11 cellular contexts compared by ENCODE assay signal in genomic region chr15:89775815-89776214, GRCh38. TPM values are rescaled to one million over a fixed set of nuclear protein-coding genes. Genes with fewer than 3 reads are reported as not detected.
A peak's percentile ranks its signal among the peaks of the same experiment; 100 is the strongest.
DNase-seq lines count a peak whose midpoint lies in the region; ATAC-seq and TF ChIP-seq lines count a peak whose summit lies in the region.
"Had no signal": no experiment of that assay in that cellular context is flagged by ENCODE, and none has a peak within 500 bp of the region (broad histone marks: within the 10 kb centered on the region; RNA-seq: fewer than 3 reads in every experiment).

No MANE protein-coding gene starts in this region.

- H3K27ac ChIP-seq in brain microvascular endothelial cell (no peak overlapping the region), mesendoderm (ENCODE audit: low read depth, low read length) (no peak overlapping the region), tibial artery (peak overlapping the region in 1 of 2 donors; percentile 51)

- H3K9me3 Mint-ChIP-seq in activated CD8-positive, alpha-beta T cell treated with anti-CD3 and anti-CD28 coated beads for 36 hours: no peaks in the 10 kb centered on the region
- no peaks in the 10 kb centered on the region for H3K9me3 Mint-ChIP-seq in activated CD8-positive, alpha-beta T cell treated with anti-CD3 and anti-CD28 coated beads, Interleukin-2, amount 10 ng/mL, durations not matched to agents 7 days and 5 days (ENCODE audit: insufficient read depth)
- no peaks in the 10 kb centered on the region for H3K9me3 Mint-ChIP-seq in activated CD4-positive, alpha-beta memory T cell treated with anti-CD3 and anti-CD28 coated beads, Interleukin-2, amount 10 ng/mL, durations not matched to agents 7 days and 5 days
- H3K9me3 Mint-ChIP-seq: activated T-helper 17 cell treated with anti-CD3 and anti-CD28 coated beads, Interleukin-2, amount 50 U/mL, for 72 hours had no signal

- H3K79me1 ChIP-seq in mesendoderm (ENCODE audit: low read length): no peaks in the 10 kb centered on the region

- no peak overlapping the region for H4K8ac ChIP-seq in mesendoderm (ENCODE audit: low read depth, low read length)

- H2BK120ac ChIP-seq in mesendoderm (ENCODE audit: low read depth, low read length): no peak overlapping the region

- H2BK15ac ChIP-seq in mesendoderm (replicated peaks; ENCODE audit: low read depth): no peak overlapping the region

- H3K27ac Mint-ChIP-seq in activated CD8-positive, alpha-beta T cell treated with anti-CD3 and anti-CD28 coated beads for 36 hours: no peak overlapping the region
- no peak overlapping the region for H3K27ac Mint-ChIP-seq in activated CD8-positive, alpha-beta T cell treated with anti-CD3 and anti-CD28 coated beads, Interleukin-2, amount 10 ng/mL, durations not matched to agents 7 days and 5 days
- H3K27ac Mint-ChIP-seq in activated CD4-positive, alpha-beta memory T cell treated with anti-CD3 and anti-CD28 coated beads, Interleukin-2, amount 10 ng/mL, durations not matched to agents 7 days and 5 days: no peak overlapping the region
- H3K27ac Mint-ChIP-seq: activated T-helper 17 cell treated with anti-CD3 and anti-CD28 coated beads, Interleukin-2, amount 50 U/mL, for 72 hours had no signal

- no peaks in the 10 kb centered on the region for H3K79me2 ChIP-seq in mesendoderm (ENCODE audit: control insufficient read depth, insufficient read depth, low read length)

- POLR2A ChIA-PET in activated CD8-positive, alpha-beta T cell treated with anti-CD3 and anti-CD28 coated beads for 36 hours (lab: Charles Lee): interaction anchor here (0.5 kb wide), 1 partner anchor 186 kb away, joined by 3 read pairs; no protein-coding TSS in a partner anchor
- POLR2A ChIA-PET in activated CD8-positive, alpha-beta T cell treated with anti-CD3 and anti-CD28 coated beads, Interleukin-2, amount 10 ng/mL, durations not matched to agents 7 days and 5 days (lab: Charles Lee): no interaction called here
- POLR2A ChIA-PET in activated CD4-positive, alpha-beta memory T cell treated with anti-CD3 and anti-CD28 coated beads, Interleukin-2, amount 10 ng/mL, durations not matched to agents 7 days and 5 days (lab: Charles Lee): no interaction called here

- no CpG with 5 or more reads among the region's 14 CpGs for WGBS in mesendoderm (ENCODE audit: extremely low coverage, insufficient coverage, low lambda C conversion rate)

- no peak for DNase-seq in activated CD8-positive, alpha-beta T cell treated with anti-CD3 and anti-CD28 coated beads for 36 hours
- DNase-seq in activated CD8-positive, alpha-beta T cell treated with anti-CD3 and anti-CD28 coated beads, Interleukin-2, amount 10 ng/mL, durations not matched to agents 7 days and 5 days: no peak
- DNase-seq in brain microvascular endothelial cell (no peak), mesendoderm (no peak), tibial artery (no peak), RPMI8226 (no peak), NCI-H446 (lab: John Stamatoyannopoulos, UW) (no peak)
- no peak for DNase-seq in activated CD4-positive, alpha-beta memory T cell treated with anti-CD3 and anti-CD28 coated beads, Interleukin-2, amount 10 ng/mL, durations not matched to agents 7 days and 5 days
- DNase-seq: effector CD4-positive, alpha-beta T cell; GDM1 had no signal

- H3K56ac ChIP-seq in mesendoderm (ENCODE audit: low read length): peak overlapping the region; percentile 83

- no peak overlapping the region for H3K9ac ChIP-seq in mesendoderm (ENCODE audit: low read length)

- H3K4me3 Mint-ChIP-seq in activated CD8-positive, alpha-beta T cell treated with anti-CD3 and anti-CD28 coated beads for 36 hours: peak overlapping the region; percentile 38
- H3K4me3 Mint-ChIP-seq in activated CD8-positive, alpha-beta T cell treated with anti-CD3 and anti-CD28 coated beads, Interleukin-2, amount 10 ng/mL, durations not matched to agents 7 days and 5 days: no peak overlapping the region
- H3K4me3 Mint-ChIP-seq in activated CD4-positive, alpha-beta memory T cell treated with anti-CD3 and anti-CD28 coated beads, Interleukin-2, amount 10 ng/mL, durations not matched to agents 7 days and 5 days: no peak overlapping the region

- in situ Hi-C loops in brain microvascular endothelial cell (cut with HindIII; ENCODE audit: low pct_ligation_motif_present, low sequenced_read_pairs): no loop called here

- TF ChIP-seq CTCF in activated CD8-positive, alpha-beta T cell treated with anti-CD3 and anti-CD28 coated beads for 36 hours (IDR thresholded peaks at IDR 0.05): no peak
- TF ChIP-seq CTCF in brain microvascular endothelial cell (IDR thresholded peaks at IDR 0.05; ENCODE audit: low read depth, low read length, missing control alignments) (no peak), tibial artery (IDR thresholded peaks at IDR 0.05) (no peak)

- H3K27me3 ChIP-seq in brain microvascular endothelial cell (replicated peaks) (no peaks in the 10 kb centered on the region), mesendoderm (ENCODE audit: insufficient read depth, low read length, poor library complexity) (no peaks in the 10 kb centered on the region), tibial artery (no peaks in the 10 kb centered on the region)

- H3K4me2 ChIP-seq in mesendoderm (ENCODE audit: low read length): no peak overlapping the region

- H4K5ac ChIP-seq in mesendoderm (ENCODE audit: low read length): no peak overlapping the region

- ATAC-seq in activated CD8-positive, alpha-beta T cell treated with anti-CD3 and anti-CD28 coated beads for 36 hours: no peak
- no peak for ATAC-seq in activated CD8-positive, alpha-beta T cell treated with anti-CD3 and anti-CD28 coated beads, Interleukin-2, amount 10 ng/mL, durations not matched to agents 7 days and 5 days

- H3K9me3 ChIP-seq in tibial artery: no peaks in the 10 kb centered on the region

- no peak overlapping the region for H2BK5ac ChIP-seq in mesendoderm (ENCODE audit: low read length)

- H3K4me3 ChIP-seq in brain microvascular endothelial cell (ENCODE audit: low read depth, low read length) (peak overlapping the region; percentile 40), mesendoderm (ENCODE audit: low read length) (no peak overlapping the region), tibial artery (peak overlapping the region; percentile 47 to 53)

- H3K18ac ChIP-seq in mesendoderm (ENCODE audit: low read length): no peak overlapping the region

- no peak overlapping the region for H3K4ac ChIP-seq in mesendoderm (ENCODE audit: low read depth, low read length)

- H3K36me3 ChIP-seq in brain microvascular endothelial cell (replicated peaks): no peaks in the 10 kb centered on the region
- no peaks in the 10 kb centered on the region for H3K36me3 ChIP-seq in mesendoderm (ENCODE audit: control insufficient read depth, insufficient read depth, low read length)
- H3K36me3 ChIP-seq in tibial artery: no peaks in the 10 kb centered on the region

- H3K27me3 Mint-ChIP-seq in activated CD8-positive, alpha-beta T cell treated with anti-CD3 and anti-CD28 coated beads for 36 hours: peaks cover 21% of the 10 kb centered on the region
- H3K27me3 Mint-ChIP-seq in activated CD8-positive, alpha-beta T cell treated with anti-CD3 and anti-CD28 coated beads, Interleukin-2, amount 10 ng/mL, durations not matched to agents 7 days and 5 days (ENCODE audit: low read depth): peaks cover 22% of the 10 kb centered on the region
- H3K27me3 Mint-ChIP-seq in activated CD4-positive, alpha-beta memory T cell treated with anti-CD3 and anti-CD28 coated beads, Interleukin-2, amount 10 ng/mL, durations not matched to agents 7 days and 5 days: peaks cover 5% of the 10 kb centered on the region

- peaks cover 9% of the 10 kb centered on the region for H3K4me1 ChIP-seq in mesendoderm (ENCODE audit: control insufficient read depth, low read depth, low read length)
- H3K4me1 ChIP-seq in tibial artery: peaks cover 0 to 30% (median 10%) of the 10 kb centered on the region in 4 donors

- peaks cover 3% of the 10 kb centered on the region for H3K4me1 Mint-ChIP-seq in activated CD8-positive, alpha-beta T cell treated with anti-CD3 and anti-CD28 coated beads for 36 hours (ENCODE audit: low read depth)
- H3K4me1 Mint-ChIP-seq in activated CD8-positive, alpha-beta T cell treated with anti-CD3 and anti-CD28 coated beads, Interleukin-2, amount 10 ng/mL, durations not matched to agents 7 days and 5 days (ENCODE audit: low read depth): peaks cover 5% of the 10 kb centered on the region
- peaks cover 14% of the 10 kb centered on the region for H3K4me1 Mint-ChIP-seq in activated CD4-positive, alpha-beta memory T cell treated with anti-CD3 and anti-CD28 coated beads, Interleukin-2, amount 10 ng/mL, durations not matched to agents 7 days and 5 days

- H3K36me3 Mint-ChIP-seq in activated CD8-positive, alpha-beta T cell treated with anti-CD3 and anti-CD28 coated beads for 36 hours (ENCODE audit: low read depth): no peaks in the 10 kb centered on the region
- no peaks in the 10 kb centered on the region for H3K36me3 Mint-ChIP-seq in activated CD8-positive, alpha-beta T cell treated with anti-CD3 and anti-CD28 coated beads, Interleukin-2, amount 10 ng/mL, durations not matched to agents 7 days and 5 days (ENCODE audit: low read depth)
- H3K36me3 Mint-ChIP-seq in activated CD4-positive, alpha-beta memory T cell treated with anti-CD3 and anti-CD28 coated beads, Interleukin-2, amount 10 ng/mL, durations not matched to agents 7 days and 5 days (ENCODE audit: low read depth): no peaks in the 10 kb centered on the region

- no peak overlapping the region for H3K23ac ChIP-seq in mesendoderm (ENCODE audit: low read length)

- CTCF ChIA-PET in activated CD8-positive, alpha-beta T cell treated with anti-CD3 and anti-CD28 coated beads for 36 hours (lab: Charles Lee): interaction anchor here (1.7 to 4.5 kb wide), 2 partner anchors 15 to 99 kb away, joined by 6 to 20 read pairs; no protein-coding TSS in a partner anchor
- CTCF ChIA-PET in activated CD8-positive, alpha-beta T cell treated with anti-CD3 and anti-CD28 coated beads, Interleukin-2, amount 10 ng/mL, durations not matched to agents 7 days and 5 days (lab: Charles Lee): interaction anchor here (1.2 to 3.8 kb wide), 2 partner anchors 15 to 99 kb away, joined by 4 to 27 read pairs; no protein-coding TSS in a partner anchor
- CTCF ChIA-PET in activated CD4-positive, alpha-beta memory T cell treated with anti-CD3 and anti-CD28 coated beads, Interleukin-2, amount 10 ng/mL, durations not matched to agents 7 days and 5 days (lab: Charles Lee): interaction anchor here (1.4 to 4.3 kb wide), 2 partner anchors 15 to 99 kb away, joined by 4 to 19 read pairs; no protein-coding TSS in a partner anchor

- intact Hi-C loops in activated CD8-positive, alpha-beta T cell treated with anti-CD3 and anti-CD28 coated beads for 36 hours (cut with micrococcal nuclease): no loop called here
- intact Hi-C loops in tibial artery (cut with DNase I; ENCODE audit: low total_unique reads): no loop called here

- no peak overlapping the region for H2AK5ac ChIP-seq in mesendoderm (ENCODE audit: low read length)

RNA-seq across cellular contexts. Expression of gene MESP2, which starts 0.3 kb away (rescaled TPM):
- not detected for total RNA-seq in activated CD8-positive, alpha-beta T cell treated with anti-CD3 and anti-CD28 coated beads for 36 hours
- not detected for total RNA-seq in activated CD8-positive, alpha-beta T cell treated with anti-CD3 and anti-CD28 coated beads, Interleukin-2, amount 10 ng/mL, durations not matched to agents 7 days and 5 days
- 0.56 TPM for polyA plus RNA-seq in mesendoderm (2013, experiment 1 of 2)
- 0.38 TPM for polyA plus RNA-seq in mesendoderm (2013, experiment 2 of 2)
- total RNA-seq in activated CD4-positive, alpha-beta memory T cell treated with anti-CD3 and anti-CD28 coated beads, Interleukin-2, amount 10 ng/mL, durations not matched to agents 7 days and 5 days: not detected

RNA-seq across cellular contexts. Expression of gene MESP1, which starts 24.8 kb away (rescaled TPM):
- total RNA-seq in activated CD8-positive, alpha-beta T cell treated with anti-CD3 and anti-CD28 coated beads for 36 hours: 1 to 10 TPM; 3.4 to 5.3 TPM
- total RNA-seq in activated CD8-positive, alpha-beta T cell treated with anti-CD3 and anti-CD28 coated beads, Interleukin-2, amount 10 ng/mL, durations not matched to agents 7 days and 5 days: 1 to 10 TPM; 1.8 to 2.4 TPM
- 0.65 TPM for polyA plus RNA-seq in mesendoderm (2013, experiment 1 of 2)
- 0.43 TPM for polyA plus RNA-seq in mesendoderm (2013, experiment 2 of 2)
- 1 to 10 TPM; 3.2 to 3.5 TPM for total RNA-seq in activated CD4-positive, alpha-beta memory T cell treated with anti-CD3 and anti-CD28 coated beads, Interleukin-2, amount 10 ng/mL, durations not matched to agents 7 days and 5 days

RNA-seq across cellular contexts. Expression of gene ANPEP, which starts 38.8 kb away (rescaled TPM):
- not detected for total RNA-seq in activated CD8-positive, alpha-beta T cell treated with anti-CD3 and anti-CD28 coated beads for 36 hours
- under 1 TPM; 0.29 to 0.61 TPM for total RNA-seq in activated CD8-positive, alpha-beta T cell treated with anti-CD3 and anti-CD28 coated beads, Interleukin-2, amount 10 ng/mL, durations not matched to agents 7 days and 5 days
- 0.60 TPM for polyA plus RNA-seq in mesendoderm (2013, experiment 1 of 2)
- polyA plus RNA-seq in mesendoderm (2013, experiment 2 of 2): 0.55 TPM
- total RNA-seq in activated CD4-positive, alpha-beta memory T cell treated with anti-CD3 and anti-CD28 coated beads, Interleukin-2, amount 10 ng/mL, durations not matched to agents 7 days and 5 days: 1 to 10 TPM; 3.7 to 4.0 TPM
